Comparison of ENCODE assay signal across 9 cellular contexts in genomic region chr22:31295831-31296230, GRCh38. TPM values are rescaled to one million over a fixed set of nuclear protein-coding genes. Genes with fewer than 3 reads are reported as not detected.
DNase-seq lines count a peak whose midpoint lies in the region; ATAC-seq lines count a peak whose summit lies in the region.
"Had no signal": no experiment of that assay in that cellular context is flagged by ENCODE, and none has a peak within 500 bp of the region (broad histone marks: within the 10 kb centered on the region; RNA-seq: fewer than 3 reads in every experiment).

No MANE protein-coding gene starts in this region.

- H3K36me3 ChIP-seq in CD4-positive, CD25-positive, alpha-beta regulatory T cell (ENCODE audit: control insufficient read depth, insufficient read depth, low read length), result peaks cover 4% of the 10 kb centered on the region

- H3K4me3 ChIP-seq in CD4-positive, CD25-positive, alpha-beta regulatory T cell (ENCODE audit: low read depth, low read length), result peak overlapping the region; percentile 86

- H3K4me3 Mint-ChIP-seq in CD4-positive, CD25-positive, alpha-beta regulatory T cell, result peak overlapping the region; percentile 75 to 88 (median 84)

- peaks cover 49% of the 10 kb centered on the region for H3K4me1 ChIP-seq in CD4-positive, CD25-positive, alpha-beta regulatory T cell (ENCODE audit: control insufficient read depth, insufficient read depth, low read length, poor library complexity, severe bottlenecking)

- H3K4me1 Mint-ChIP-seq in CD4-positive, CD25-positive, alpha-beta regulatory T cell, result peaks cover 35 to 71% (median 58%) of the 10 kb centered on the region in 4 donors

- no peaks in the 10 kb centered on the region for H3K9me3 ChIP-seq in CD4-positive, CD25-positive, alpha-beta regulatory T cell (ENCODE audit: control insufficient read depth in 2 of 2, low read length in 2 of 2)

- H3K27ac Mint-ChIP-seq in CD4-positive, CD25-positive, alpha-beta regulatory T cell, result peak overlapping the region; percentile 79 to 98 (median 89)

- H3K36me3 Mint-ChIP-seq in CD4-positive, CD25-positive, alpha-beta regulatory T cell, result peaks cover 33% of the 10 kb centered on the region

- peaks cover 0 to 5% (median 0%) of the 10 kb centered on the region in 7 donors for H3K9me3 Mint-ChIP-seq in CD4-positive, CD25-positive, alpha-beta regulatory T cell

- ATAC-seq in CD4-positive, CD25-positive, alpha-beta regulatory T cell (ENCODE audit: low read depth in 2 of 2), result no peak
- ATAC-seq in GM19397 (IDR thresholded peaks at IDR 0.05; ENCODE audit: unreplicated experiment), result no peak
- no peak for ATAC-seq in HG03378 (IDR thresholded peaks at IDR 0.05; ENCODE audit: unreplicated experiment)

- no peaks in the 10 kb centered on the region for H3K27me3 ChIP-seq in CD4-positive, CD25-positive, alpha-beta regulatory T cell (ENCODE audit: control insufficient read depth, insufficient read depth, low read length)

- DNase-seq in CD4-positive, CD25-positive, alpha-beta regulatory T cell, result no peak
- DNase-seq in M059J (ENCODE audit: low read depth) (peak; percentile 27), dermis blood vessel endothelial cell (peak; percentile 43), renal cortical epithelial cell (ENCODE audit: low read depth) (peak; percentile 13), NCI-H2227 treated with DMSO at 0.1 percent for 48 hours (lab: John Stamatoyannopoulos, UW) (no peak)
- DNase-seq in stimulated activated CD4-positive, alpha-beta T cell treated with anti-CD3 and anti-CD28 coated beads, Interleukin-15, amount 100 ng/mL, for 24 hours, result no peak
- DNase-seq: NCI-H2081 treated with DMSO at 0.1 percent for 48 hours had no signal

- peak overlapping the region; percentile 99 for H3K27ac ChIP-seq in CD4-positive, CD25-positive, alpha-beta regulatory T cell (ENCODE audit: insufficient read depth, low read length, poor library complexity, severe bottlenecking)

- H3K27me3 Mint-ChIP-seq in CD4-positive, CD25-positive, alpha-beta regulatory T cell, result peaks cover 12% of the 10 kb centered on the region

RNA-seq across cellular contexts. Expression of gene PIK3IP1, which starts 3.5 kb away (rescaled TPM):
- 534 TPM for total RNA-seq in CD4-positive, CD25-positive, alpha-beta regulatory T cell
- polyA plus RNA-seq in CD4-positive, CD25-positive, alpha-beta regulatory T cell, result 100 to 1,000 TPM; 425 to 700 (median 557) TPM
- total RNA-seq in M059J (2014; rRNA removed; shearing (Covaris generic)), result 1.0 and 1.9 TPM in 2 replicates
- total RNA-seq in dermis blood vessel endothelial cell (15.4 and 17.2 TPM in 2 replicates), renal cortical epithelial cell (28.5 and 30.9 TPM in 2 replicates)

RNA-seq across cellular contexts. Expression of gene PATZ1, which starts 50.3 kb away (rescaled TPM):
- total RNA-seq in CD4-positive, CD25-positive, alpha-beta regulatory T cell, result 38.9 TPM
- polyA plus RNA-seq in CD4-positive, CD25-positive, alpha-beta regulatory T cell, result 10 to 100 TPM in 3 of 4 donors, 1 to 10 TPM in 1; 8.2 to 13.8 (median 11.8) TPM
- 8.3 and 10.7 TPM in 2 replicates for total RNA-seq in M059J (2014; rRNA removed; shearing (Covaris generic))
- total RNA-seq in dermis blood vessel endothelial cell (17.0 and 20.3 TPM in 2 replicates), renal cortical epithelial cell (17.7 and 19.2 TPM in 2 replicates)

Comparison
In these comparisons a context has a peak if more than half of its experiments do, and no peak if none do; other contexts are left out.
1. DNase-seq: peak in M059J (single experiment), dermis blood vessel endothelial cell (single experiment) and renal cortical epithelial cell (single experiment); none in CD4-positive, CD25-positive, alpha-beta regulatory T cell (0 of 3), stimulated activated CD4-positive, alpha-beta T cell treated with anti-CD3 and anti-CD28 coated beads, Interleukin-15, amount 100 ng/mL, for 24 hours (single experiment) and NCI-H2227 treated with DMSO at 0.1 percent for 48 hours (single experiment).
2. RNA of gene PIK3IP1, which starts 3.5 kb away (total RNA-seq): 534 TPM in CD4-positive, CD25-positive, alpha-beta regulatory T cell (single experiment); 28.5 to 30.9 TPM in renal cortical epithelial cell, 15.4 to 17.2 TPM in dermis blood vessel endothelial cell and 1.0 to 1.9 TPM in M059J; every median in the first group is over 10 times any median in the second.